ENCODE assay signal across 21 cellular contexts in the genomic region with DNA sequence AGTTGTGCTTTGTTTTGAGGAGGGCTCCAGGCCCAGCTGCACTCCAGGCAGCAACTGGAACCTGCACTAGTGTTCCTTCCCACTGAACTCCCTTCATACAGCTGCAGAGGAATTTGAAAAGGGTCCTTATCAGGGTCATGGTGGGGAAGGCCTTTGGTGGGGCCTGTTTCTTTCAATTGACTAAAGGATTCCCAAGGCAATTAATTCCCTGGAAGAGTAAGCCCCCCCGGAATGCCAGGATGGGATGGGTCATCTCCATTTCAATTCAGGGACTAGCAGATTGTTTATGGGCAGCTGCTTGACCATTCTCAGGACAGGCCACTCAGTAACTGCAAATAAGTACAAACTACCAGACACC. TPM values are rescaled to one million over a fixed set of nuclear protein-coding genes. Genes with fewer than 3 reads are reported as not detected.
DNase-seq lines count a peak whose midpoint lies in the region; ATAC-seq and TF ChIP-seq lines count a peak whose summit lies in the region.
"Had no signal": no experiment of that assay in that cellular context is flagged by ENCODE, and none has a peak within 500 bp of the region (broad histone marks: within the 10 kb centered on the region; RNA-seq: fewer than 3 reads in every experiment).

No MANE protein-coding gene starts in this region.

- WGBS in heart left ventricle, 4 donors, result 42 to 62% (median 55%) methylated on average over 1 of the region's 1 CpG
- WGBS in urinary bladder, result 46% methylated on average over 1 of the region's 1 CpG

- TF ChIP-seq POLR2A in heart left ventricle (IDR thresholded peaks at IDR 0.05), result no peak

- H3K9ac ChIP-seq in parathyroid adenoma, result no peak overlapping the region
- H3K9ac ChIP-seq: SK-N-SH had no signal

- no peak overlapping the region for H3K4me3 ChIP-seq in heart left ventricle
- no peak overlapping the region for H3K4me3 ChIP-seq in dorsolateral prefrontal cortex
- H3K4me3 ChIP-seq in parathyroid adenoma (ENCODE audit: low read depth, low read length), result no peak overlapping the region
- no peak overlapping the region for H3K4me3 ChIP-seq in urinary bladder (ENCODE audit: low read depth, low read length)

- intact Hi-C loops in heart left ventricle (cut with DNase I) (loop anchor here in 1 of 10 donors (10.0 kb wide), 1 partner anchor 95 kb away; the partner anchor contains the start of gene MID2), cardiac septum (cut with DNase I) (no loop called here), dorsolateral prefrontal cortex (cut with DNase I) (no loop called here)

- H3K9me3 ChIP-seq in heart left ventricle (no peaks in the 10 kb centered on the region), parathyroid adenoma (ENCODE audit: control insufficient read depth, low read length) (no peaks in the 10 kb centered on the region)
- H3K9me3 ChIP-seq: SK-N-SH had no signal

- H3K4me1 ChIP-seq in heart left ventricle (peaks cover 3 to 90% (median 55%) of the 10 kb centered on the region in 12 donors), parathyroid adenoma (peaks cover 44% of the 10 kb centered on the region), urinary bladder (ENCODE audit: insufficient read depth) (no peaks in the 10 kb centered on the region)

- DNase-seq in heart left ventricle, result no peak
- no peak for DNase-seq in cardiac septum (ENCODE audit: low spot score)
- no peak for DNase-seq in dorsolateral prefrontal cortex
- DNase-seq: ACHN; activated CD4-positive, CD25-positive, alpha-beta regulatory T cell treated with anti-CD3 and anti-CD28 coated beads, Interleukin-2, amount 50 U/mL, for 72 hours; activated naive CD8-positive, alpha-beta T cell treated with anti-CD3 and anti-CD28 coated beads, Interleukin-2, amount 50 U/mL, for 24 hours; caudate nucleus; CD4-positive, CD25-positive, alpha-beta regulatory T cell; effector CD8-positive, alpha-beta T cell; NCI-H2171; SK-N-SH; T1000 had no signal

- peak overlapping the region in 9 of 12 donors; percentile 51 to 81 (median 76) for H3K27ac ChIP-seq in heart left ventricle
- peak overlapping the region in 37 of 59 donors; percentile 7 to 84 (median 71) for H3K27ac ChIP-seq in dorsolateral prefrontal cortex
- peak overlapping the region; percentile 91 for H3K27ac ChIP-seq in parathyroid adenoma
- peak overlapping the region; percentile 70 for H3K27ac ChIP-seq in urinary bladder (ENCODE audit: low read depth)

- no peaks in the 10 kb centered on the region for H3K36me3 ChIP-seq in heart left ventricle
- H3K36me3 ChIP-seq in parathyroid adenoma (ENCODE audit: control insufficient read depth, insufficient read depth, low read length), result no peaks in the 10 kb centered on the region
- H3K36me3 ChIP-seq in urinary bladder (ENCODE audit: insufficient read depth), result no peaks in the 10 kb centered on the region

- H2AFZ ChIP-seq in parathyroid adenoma, result no peak overlapping the region

- H3K27me3 ChIP-seq in heart left ventricle, result peaks cover 0 to 6% (median 0%) of the 10 kb centered on the region in 9 donors
- peaks cover 0 to 88% (median 11%) of the 10 kb centered on the region in 45 donors for H3K27me3 ChIP-seq in dorsolateral prefrontal cortex
- no peaks in the 10 kb centered on the region for H3K27me3 ChIP-seq in parathyroid adenoma (ENCODE audit: control insufficient read depth, insufficient read depth, low read length)

- TF ChIP-seq CTCF in heart left ventricle (IDR thresholded peaks at IDR 0.05) (no peak), dorsolateral prefrontal cortex (IDR thresholded peaks at IDR 0.05 in 54 of 56, conservative IDR thresholded peaks at IDR 0.05 in 2 of 56; ENCODE audit: low read depth in 1 of 56, partially characterized antibody in 56 of 56) (no peak), parathyroid adenoma (IDR thresholded peaks at IDR 0.05) (no peak)

- H3K4me2 ChIP-seq in parathyroid adenoma (ENCODE audit: low read length), result no peak overlapping the region
- H3K4me2 ChIP-seq: SK-N-SH had no signal

- no peak for ATAC-seq in heart left ventricle
- ATAC-seq in GM21367 (IDR thresholded peaks at IDR 0.05; ENCODE audit: unreplicated experiment), result no peak
- no peak for ATAC-seq in HG02763 (IDR thresholded peaks at IDR 0.05; ENCODE audit: unreplicated experiment)
- ATAC-seq in GM18909 (IDR thresholded peaks at IDR 0.05; ENCODE audit: poor library complexity, unreplicated experiment), result no peak
- ATAC-seq: sciatic nerve had no signal

- H3K79me2 ChIP-seq in parathyroid adenoma, result no peaks in the 10 kb centered on the region

RNA-seq across cellular contexts. Expression of gene TSC22D3, which starts 45.3 kb away (rescaled TPM):
- 100 to 1,000 TPM in 2 of 9 donors, 10 to 100 TPM in 7; 28.0 to 145 (median 30.5) TPM for total RNA-seq in heart left ventricle
- 100 to 1,000 TPM in 1 of 2 donors, 10 to 100 TPM in 1; 41.5 to 113 TPM for polyA plus RNA-seq in heart left ventricle
- total RNA-seq in cardiac septum, result 33.0 TPM
- 100 to 1,000 TPM in 104 of 120 experiments, 10 to 100 TPM in 16; 72.2 to 218 (median 129) TPM for total RNA-seq in dorsolateral prefrontal cortex
- total RNA-seq in urinary bladder, result 63.2 TPM
- 843 TPM for polyA plus RNA-seq in urinary bladder

RNA-seq across cellular contexts. Expression of gene NCBP2L, which starts 47.3 kb away (rescaled TPM):
- not detected for total RNA-seq in heart left ventricle
- polyA plus RNA-seq in heart left ventricle, result not detected
- not detected for total RNA-seq in cardiac septum
- total RNA-seq in dorsolateral prefrontal cortex, result 1 to 10 TPM in 1 of 120 experiments, under 1 TPM in 27, not detected in 92; 0.25 to 1.3 (median 0.47) TPM
- not detected for total RNA-seq in urinary bladder
- polyA plus RNA-seq in urinary bladder, result not detected
- total RNA-seq: activated T-helper 2 cell treated with anti-CD3 and anti-CD28 coated beads, Interferon-gamma antibody, Interleukin-2, Interleukin-4, amounts not matched to agents 10 μg/mL and 5 μg/mL and 100 μg/mL, durations not matched to agents 14 hours and 24 hours and 36 hours; CD4-positive, CD25-positive, alpha-beta regulatory T cell; fibroblast of lung; mesenteric fat pad; sciatic nerve had no signal
- polyA plus RNA-seq: CD4-positive, CD25-positive, alpha-beta regulatory T cell; fibroblast of lung; SK-N-SH had no signal
